ENCODE assay signal across 1 cellular context in genomic region chr11:111510311-111510710, GRCh38.
TF ChIP-seq lines count a peak whose summit lies in the region.

No MANE protein-coding gene starts in this region.

TF ChIP-seq in SK-N-SH, 30 proteins besides CTCF, POLR2A, EP300 and RAD21 (continued from another document):
- TF ChIP-seq USF1 (IDR thresholded peaks at IDR 0.05; ENCODE audit: borderline replicate concordance, low read depth) (no peak), RXRA (IDR thresholded peaks at IDR 0.05; ENCODE audit: borderline replicate concordance, low read depth) (no peak), RFX5 (IDR thresholded peaks at IDR 0.05; ENCODE audit: low read length) (no peak), JUND (IDR thresholded peaks at IDR 0.05) (no peak)
TF ChIP-seq in SK-N-SH: peak in this region for 0.
